1 cellular context compared by ENCODE assay signal in genomic region chr16:8797364-8798173, GRCh38.
TF ChIP-seq lines count a peak whose summit lies in the region.

PMM2 (plus strand) TSS chr16:8797839; CDS start chr16:8797883, 44 bp downstream.
TMEM186 (minus strand) TSS chr16:8797639; CDS start chr16:8797614, 25 bp downstream.

TF ChIP-seq in HepG2, 621 proteins besides CTCF, POLR2A, EP300 and RAD21 (continued from another document and continues in another):
- peak; percentile 100 for TF ChIP-seq ARID4A (CRISPR knock-in tag; IDR thresholded peaks at IDR 0.05; ENCODE audit: borderline replicate concordance)
- TF ChIP-seq ZNF280B (CRISPR knock-in tag; IDR thresholded peaks at IDR 0.05; ENCODE audit: borderline replicate concordance): peak; percentile 100
- no peak for TF ChIP-seq DNMT1 (CRISPR knock-in tag; IDR thresholded peaks at IDR 0.05)
- TF ChIP-seq ZNF678 (CRISPR knock-in tag; IDR thresholded peaks at IDR 0.05): peak; percentile 98
- TF ChIP-seq ZNF275 (CRISPR knock-in tag; IDR thresholded peaks at IDR 0.05; ENCODE audit: borderline replicate concordance): peak; percentile 100
- peak; percentile 97 for TF ChIP-seq HNRNPLL (IDR thresholded peaks at IDR 0.05; ENCODE audit: low read depth, low read length, poor library complexity, severe bottlenecking)
- peak; percentile 99 for TF ChIP-seq ZNF839 (CRISPR knock-in tag; IDR thresholded peaks at IDR 0.05; ENCODE audit: borderline replicate concordance)
- peak; percentile 92 for TF ChIP-seq IKZF4 (CRISPR knock-in tag; IDR thresholded peaks at IDR 0.05; ENCODE audit: borderline replicate concordance, low read depth, not compliant biosample characterization)
- peak; percentile 98 for TF ChIP-seq ZNF616 (CRISPR knock-in tag; IDR thresholded peaks at IDR 0.05; ENCODE audit: low read depth)
- peak; percentile 97 for TF ChIP-seq DNMT3B (CRISPR knock-in tag; conservative IDR thresholded peaks at IDR 0.05)
- TF ChIP-seq NCOA5 (CRISPR knock-in tag; IDR thresholded peaks at IDR 0.05): no peak; the same call in 1 of the 2 replicates
- peak; percentile 97 for TF ChIP-seq CBFB (CRISPR knock-in tag; IDR thresholded peaks at IDR 0.05)
- peak; percentile 72 for TF ChIP-seq SOX5 (CRISPR knock-in tag; IDR thresholded peaks at IDR 0.05; ENCODE audit: borderline replicate concordance)
- TF ChIP-seq ZNF230 (CRISPR knock-in tag; IDR thresholded peaks at IDR 0.05): peak; percentile 71; the same call in 1 of the 2 replicates
- peak; percentile 99 for TF ChIP-seq ZNF44 (CRISPR knock-in tag; IDR thresholded peaks at IDR 0.05)
- peak; percentile 96 for TF ChIP-seq CHCHD3 (CRISPR knock-in tag; IDR thresholded peaks at IDR 0.05)
- no peak; the same call in 1 of the 2 replicates for TF ChIP-seq NFKBIZ (CRISPR knock-in tag; IDR thresholded peaks at IDR 0.05)
- TF ChIP-seq MLX (CRISPR knock-in tag; IDR thresholded peaks at IDR 0.05): peak; percentile 90
- peak; percentile 95 for TF ChIP-seq MED1 (CRISPR knock-in tag; IDR thresholded peaks at IDR 0.05)
- TF ChIP-seq ZNF784 (CRISPR knock-in tag; IDR thresholded peaks at IDR 0.05; ENCODE audit: borderline replicate concordance): peak; percentile 94
- TF ChIP-seq ZBTB3 (CRISPR knock-in tag; IDR thresholded peaks at IDR 0.05; ENCODE audit: borderline replicate concordance, low read depth): peak; percentile 94
- peak; percentile 90 for TF ChIP-seq ZFX (CRISPR knock-in tag; IDR thresholded peaks at IDR 0.05; ENCODE audit: low read depth)
- TF ChIP-seq ADNP (CRISPR knock-in tag; IDR thresholded peaks at IDR 0.05): no peak
- peak; percentile 100 for TF ChIP-seq ZNF501 (CRISPR knock-in tag; IDR thresholded peaks at IDR 0.05)
- TF ChIP-seq ZMYM2 (CRISPR knock-in tag; IDR thresholded peaks at IDR 0.05): peak; percentile 59; the same call in 1 of the 2 replicates
- TF ChIP-seq CEBPG (CRISPR knock-in tag; IDR thresholded peaks at IDR 0.05): peak; percentile 52; the same call in 1 of the 2 replicates
- TF ChIP-seq GZF1 (CRISPR knock-in tag; IDR thresholded peaks at IDR 0.05): peak; percentile 87
- TF ChIP-seq ZNF234 (CRISPR knock-in tag; conservative IDR thresholded peaks at IDR 0.05): peak; percentile 69; the same call in 1 of the 2 replicates
- TF ChIP-seq FOXK1 (CRISPR knock-in tag; IDR thresholded peaks at IDR 0.05; ENCODE audit: borderline replicate concordance, low read depth): peak; percentile 97
- TF ChIP-seq HIC2 (CRISPR knock-in tag; IDR thresholded peaks at IDR 0.05; ENCODE audit: low read depth): peak; percentile 71
- peak; percentile 72; the same call in 1 of the 2 replicates for TF ChIP-seq MTERF4 (CRISPR knock-in tag; IDR thresholded peaks at IDR 0.05)
- TF ChIP-seq ZNF614 (CRISPR knock-in tag; IDR thresholded peaks at IDR 0.05; ENCODE audit: borderline replicate concordance): peak; percentile 96
- peak; percentile 93 for TF ChIP-seq FOXC1 (CRISPR knock-in tag; IDR thresholded peaks at IDR 0.05; ENCODE audit: borderline replicate concordance)
- no peak for TF ChIP-seq CBX2 (IDR thresholded peaks at IDR 0.05; ENCODE audit: low read depth, low read length)
- TF ChIP-seq CBX2 (CRISPR knock-in tag; IDR thresholded peaks at IDR 0.05; ENCODE audit: low read depth): peak; percentile 79; the same call in 1 of the 2 replicates
- TF ChIP-seq MAZ (IDR thresholded peaks at IDR 0.05; ENCODE audit: borderline replicate concordance, low read depth, low read length): peak; percentile 97
- TF ChIP-seq MAZ (CRISPR knock-in tag; IDR thresholded peaks at IDR 0.05; ENCODE audit: low read depth): peak; percentile 99
- TF ChIP-seq ZNF407 (CRISPR knock-in tag; IDR thresholded peaks at IDR 0.05; ENCODE audit: not compliant biosample characterization): peak; percentile 99
- peak; percentile 98 for TF ChIP-seq HNF1B (CRISPR knock-in tag; IDR thresholded peaks at IDR 0.05)
